In the genomic region with DNA sequence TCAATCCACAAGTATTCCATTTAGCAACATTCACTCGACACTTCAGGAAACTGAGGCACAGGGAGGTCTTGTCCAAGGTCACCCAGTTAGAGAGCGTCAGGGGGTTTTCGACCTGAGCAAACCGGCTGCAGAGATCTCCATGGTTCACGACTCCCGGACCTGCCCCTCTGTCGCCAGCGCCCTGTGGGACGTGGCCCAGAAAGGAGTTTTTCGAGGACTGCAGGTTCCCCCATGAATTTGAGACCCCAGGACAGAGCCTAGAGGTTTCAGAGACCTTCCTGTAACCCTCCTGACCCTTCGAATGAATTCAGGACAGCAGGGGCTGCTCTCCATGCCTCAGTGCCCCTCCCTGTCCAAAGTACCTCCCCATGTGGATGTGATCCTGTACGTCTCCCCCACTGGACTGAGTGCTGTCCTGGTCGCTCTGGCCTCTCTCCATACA, we compare ENCODE assay signal across 14 cellular contexts. TPM values are rescaled to one million over a fixed set of nuclear protein-coding genes. Genes with fewer than 3 reads are reported as not detected.
DNase-seq lines count a peak whose midpoint lies in the region; ATAC-seq and TF ChIP-seq lines count a peak whose summit lies in the region.
"Had no signal": no experiment of that assay in that cellular context is flagged by ENCODE, and none has a peak within 500 bp of the region (broad histone marks: within the 10 kb centered on the region; RNA-seq: fewer than 3 reads in every experiment).

No MANE protein-coding gene starts in this region.

- H3K27ac Mint-ChIP-seq in effector memory CD8-positive, alpha-beta T cell = no peak overlapping the region
- H3K27ac Mint-ChIP-seq: activated CD4-positive, alpha-beta T cell treated with anti-CD3 and anti-CD28 coated beads, Interleukin-2, amount 10 ng/mL, durations not matched to agents 7 days and 5 days had no signal

- H3K4me3 ChIP-seq in SK-N-SH (ENCODE audit: low read depth in 2 of 2, low read length in 1 of 2) (no peak overlapping the region), OCI-LY7 (ENCODE audit: low read depth, low read length, poor library complexity, severe bottlenecking) (no peak overlapping the region), neuron (ENCODE audit: low read length) (peak overlapping the region; percentile 37), tibial nerve (no peak overlapping the region)

- POLR2A ChIA-PET in SK-N-SH (lab: Yijun Ruan, JAX) (no interaction called here), OCI-LY7 (lab: Charles Lee) (no interaction called here)

- H3K27me3 ChIP-seq in SK-N-SH (ENCODE audit: insufficient read depth) (peaks cover 22% of the 10 kb centered on the region; the same call in 1 of the 2 replicates), neuron (ENCODE audit: insufficient read depth, low read length) (no peaks in the 10 kb centered on the region), tibial nerve (peaks cover 0 to 88% of the 10 kb centered on the region in 2 donors)

- H3K4me2 ChIP-seq in SK-N-SH (no peak overlapping the region), OCI-LY7 (ENCODE audit: low read length) (peak overlapping the region; percentile 30; the same call in 1 of the 2 replicates)

- peaks cover 0 to 8% of the 10 kb centered on the region in 2 experiments; a peak in 1 of 4 replicates for H3K4me1 ChIP-seq in SK-N-SH (ENCODE audit: control insufficient read depth in 1 of 2, insufficient read depth in 2 of 2, low read depth in 1 of 2, low read length in 1 of 2)
- H3K4me1 ChIP-seq in OCI-LY7 (ENCODE audit: insufficient read depth, low read length, poor library complexity, severe bottlenecking) = peaks cover 7% of the 10 kb centered on the region
- H3K4me1 ChIP-seq in neuron (ENCODE audit: insufficient read depth, low read length) = peaks cover 20% of the 10 kb centered on the region
- peaks cover 0 to 35% (median 14%) of the 10 kb centered on the region in 4 donors for H3K4me1 ChIP-seq in tibial nerve

- no peaks in the 10 kb centered on the region for H3K9me3 Mint-ChIP-seq in effector memory CD8-positive, alpha-beta T cell
- H3K9me3 Mint-ChIP-seq: activated CD4-positive, alpha-beta T cell treated with anti-CD3 and anti-CD28 coated beads, Interleukin-2, amount 10 ng/mL, durations not matched to agents 7 days and 5 days had no signal

- H2AFZ ChIP-seq in SK-N-SH (ENCODE audit: low read depth) (no peak overlapping the region), OCI-LY7 (ENCODE audit: low read length) (no peak overlapping the region), neuron (ENCODE audit: low read depth, low read length) (no peak overlapping the region)

- H3K4me1 Mint-ChIP-seq in effector memory CD8-positive, alpha-beta T cell (ENCODE audit: low read depth in 2 of 2) = peaks cover 0 to 9% of the 10 kb centered on the region in 2 donors

- intact Hi-C loops in OCI-LY7 (cut with micrococcal nuclease; ENCODE audit: unreplicated experiment) = no loop called here

- TF ChIP-seq POLR2A in tibial nerve (IDR thresholded peaks at IDR 0.05) = no peak

- peaks cover 14% of the 10 kb centered on the region for H3F3A ChIP-seq in SK-N-SH (replicated peaks; ENCODE audit: insufficient read depth)

- TF ChIP-seq RAD21 in SK-N-SH (IDR thresholded peaks at IDR 0.05; ENCODE audit: low read length) = no peak

- peak; percentile 34 for DNase-seq in SK-N-SH
- no peak for DNase-seq in OCI-LY7 (ENCODE audit: low spot score)
- DNase-seq in effector memory CD8-positive, alpha-beta T cell = no peak
- DNase-seq in tibial nerve (ENCODE audit: low spot score in 2 of 2) = no peak
- DNase-seq in MV-4-11 (lab: John Stamatoyannopoulos, UW) = no peak
- DNase-seq: activated CD4-positive, alpha-beta T cell treated with anti-CD3 and anti-CD28 coated beads, Interleukin-2, amount 10 ng/mL, durations not matched to agents 7 days and 5 days; kidney glomerular epithelial cell; Peyer's patch had no signal

- H3K27me3 Mint-ChIP-seq in effector memory CD8-positive, alpha-beta T cell = peaks cover 56 to 86% of the 10 kb centered on the region in 2 donors

- peaks cover 3% of the 10 kb centered on the region for H3K36me3 Mint-ChIP-seq in effector memory CD8-positive, alpha-beta T cell (ENCODE audit: insufficient read depth)

- H3K9me3 ChIP-seq in SK-N-SH (no peaks in the 10 kb centered on the region), OCI-LY7 (ENCODE audit: low read length) (no peaks in the 10 kb centered on the region), neuron (ENCODE audit: low read length) (no peaks in the 10 kb centered on the region), tibial nerve (no peaks in the 10 kb centered on the region)
- H3K9me3 ChIP-seq: Peyer's patch had no signal

- WGBS in SK-N-SH (ENCODE audit: low lambda C conversion rate) = 48% methylated on average over 12 of the region's 13 CpGs
- 53 to 56% methylated on average over 11 to 13 of the region's 13 CpGs for WGBS in tibial nerve, 2 donors

- H3K36me3 ChIP-seq in SK-N-SH (replicated peaks in 1 of 2; ENCODE audit: control insufficient read depth in 1 of 2, insufficient read depth in 2 of 2, low read length in 1 of 2) (no peaks in the 10 kb centered on the region), OCI-LY7 (ENCODE audit: insufficient read depth, low read length) (no peaks in the 10 kb centered on the region), neuron (ENCODE audit: insufficient read depth, low read length) (no peaks in the 10 kb centered on the region), tibial nerve (no peaks in the 10 kb centered on the region)
- H3K36me3 ChIP-seq: Peyer's patch had no signal

- BruUV-seq in OCI-LY7 (replicated peaks; lab: Mats Ljungman, UMichigan) = no TSS peak

- no peaks in the 10 kb centered on the region for H4K20me1 ChIP-seq in SK-N-SH (ENCODE audit: insufficient read depth)
- no peaks in the 10 kb centered on the region for H4K20me1 ChIP-seq in OCI-LY7 (ENCODE audit: insufficient read depth, low read length)

- H3K27ac ChIP-seq in SK-N-SH (ENCODE audit: low read depth in 2 of 2, low read length in 1 of 2) (no peak overlapping the region), OCI-LY7 (ENCODE audit: low read depth, low read length, poor library complexity, severe bottlenecking) (no peak overlapping the region), tibial nerve (no peak overlapping the region)
- H3K27ac ChIP-seq: 22Rv1, Peyer's patch had no signal

- no peaks in the 10 kb centered on the region for H3K9me2 ChIP-seq in SK-N-SH
- no peaks in the 10 kb centered on the region for H3K9me2 ChIP-seq in OCI-LY7 (ENCODE audit: insufficient read depth, low read length)

- TF ChIP-seq EP300 in SK-N-SH (IDR thresholded peaks at IDR 0.05; ENCODE audit: borderline replicate concordance in 1 of 2, low read depth in 1 of 2, low read length in 1 of 2) = no peak
- TF ChIP-seq EP300 in tibial nerve (IDR thresholded peaks at IDR 0.05) = no peak

- H3K79me2 ChIP-seq in SK-N-SH (ENCODE audit: insufficient read depth) (no peaks in the 10 kb centered on the region), OCI-LY7 (ENCODE audit: insufficient read depth, low read depth, low read length) (no peaks in the 10 kb centered on the region)

- ATAC-seq in SK-N-SH treated with all-trans-retinoic acid at 6 μM for 48 hours (no peak), HG02973 (IDR thresholded peaks at IDR 0.05; ENCODE audit: unreplicated experiment) (no peak)
- ATAC-seq in effector memory CD8-positive, alpha-beta T cell (replicated peaks) = no peak
- ATAC-seq: sciatic nerve had no signal

- no peak overlapping the region for H3K9ac ChIP-seq in SK-N-SH

- CTCF ChIA-PET in SK-N-SH (lab: Yijun Ruan, JAX) = no interaction called here
- CTCF ChIA-PET in OCI-LY7 (lab: Charles Lee; ENCODE audit: unreplicated experiment) = no interaction called here

- H3K4me3 Mint-ChIP-seq in effector memory CD8-positive, alpha-beta T cell = peak overlapping the region; percentile 7 to 51
- H3K4me3 Mint-ChIP-seq: activated CD4-positive, alpha-beta T cell treated with anti-CD3 and anti-CD28 coated beads, Interleukin-2, amount 10 ng/mL, durations not matched to agents 7 days and 5 days had no signal

- TF ChIP-seq CTCF in SK-N-SH (IDR thresholded peaks at IDR 0.05) (no peak), OCI-LY7 (conservative IDR thresholded peaks at IDR 0.05; ENCODE audit: low read length) (no peak), tibial nerve (IDR thresholded peaks at IDR 0.05) (no peak)

TF ChIP-seq in SK-N-SH treated with all-trans-retinoic acid at 6 μM for 48 hours, 23 proteins besides CTCF, POLR2A, EP300 and RAD21 (continues in another document):
- no peak for TF ChIP-seq CSDC2 (CRISPR knock-in tag; IDR thresholded peaks at IDR 0.05)
- no peak for TF ChIP-seq SNAI2 (CRISPR knock-in tag; IDR thresholded peaks at IDR 0.05)
- no peak for TF ChIP-seq PPARA (CRISPR knock-in tag; IDR thresholded peaks at IDR 0.05; ENCODE audit: borderline replicate concordance)
- no peak for TF ChIP-seq ISL1 (CRISPR knock-in tag; IDR thresholded peaks at IDR 0.05)

RNA-seq across cellular contexts. Expression of gene SEMA6B, which starts 22.6 kb away (rescaled TPM):
- polyA plus RNA-seq in SK-N-SH (2012; rRNA removed) = 2.0 and 3.7 TPM in 2 replicates
- 1.2 and 1.9 TPM in 2 replicates for polyA plus RNA-seq in SK-N-SH (2012; cell fraction: cytosol; rRNA removed)
- 1.6 and 1.9 TPM in 2 replicates for polyA plus RNA-seq in SK-N-SH (2012; cell fraction: nucleus; rRNA removed)
- 0.05 TPM in 1 of 2 replicates, not detected in the other for total RNA-seq in OCI-LY7 (2014; rRNA removed; shearing (Covaris generic))
- total RNA-seq in OCI-LY7 (2022) (not detected in 2 replicates), tibial nerve (10 to 100 TPM in 2 of 4 donors, 1 to 10 TPM in 2; 1.5 to 18.6 (median 7.4) TPM)
- total RNA-seq: activated CD4-positive, alpha-beta T cell treated with anti-CD3 and anti-CD28 coated beads, Interleukin-2, amount 10 ng/mL, durations not matched to agents 7 days and 5 days; T-helper 2 cell treated with Interferon-gamma antibody and Interleukin-4, amounts not matched to agents 100 ng/mL and 5 ng/mL, for 36 hours had no signal

RNA-seq across cellular contexts. Expression of gene LRG1, which starts 42.3 kb away (rescaled TPM):
- polyA plus RNA-seq in SK-N-SH (2012; rRNA removed) = 0.12 and 0.23 TPM in 2 replicates
- 0.10 and 0.14 TPM in 2 replicates for polyA plus RNA-seq in SK-N-SH (2012; cell fraction: cytosol; rRNA removed)
- 0.02 and 0.05 TPM in 2 replicates for polyA plus RNA-seq in SK-N-SH (2012; cell fraction: nucleus; rRNA removed)
- 0.67 and 1.6 TPM in 2 replicates for total RNA-seq in OCI-LY7 (2014; rRNA removed; shearing (Covaris generic))
- total RNA-seq in OCI-LY7 (2022) = 1.8 and 1.9 TPM in 2 replicates
- total RNA-seq in tibial nerve = 1 to 10 TPM in 3 of 4 donors, under 1 TPM in 1; 0.66 to 2.5 (median 1.4) TPM

RNA-seq across cellular contexts. Expression of gene PLIN5, which starts 47.1 kb away (rescaled TPM):
- 0.59 and 0.68 TPM in 2 replicates for polyA plus RNA-seq in SK-N-SH (2012; rRNA removed)
- 0.19 and 0.25 TPM in 2 replicates for polyA plus RNA-seq in SK-N-SH (2012; cell fraction: cytosol; rRNA removed)
- polyA plus RNA-seq in SK-N-SH (2012; cell fraction: nucleus; rRNA removed) = 3.6 and 5.9 TPM in 2 replicates
- 0.67 and 0.85 TPM in 2 replicates for total RNA-seq in OCI-LY7 (2014; rRNA removed; shearing (Covaris generic))
- total RNA-seq in OCI-LY7 (2022) (1.9 and 2.2 TPM in 2 replicates), tibial nerve (10 to 100 TPM; 12.0 to 26.7 (median 19.1) TPM)
- total RNA-seq: activated CD4-positive, alpha-beta T cell treated with anti-CD3 and anti-CD28 coated beads, Interleukin-2, amount 10 ng/mL, durations not matched to agents 7 days and 5 days; T-helper 2 cell treated with Interferon-gamma antibody and Interleukin-4, amounts not matched to agents 100 ng/mL and 5 ng/mL, for 36 hours had no signal

RNA-seq across cellular contexts. Expression of gene TNFAIP8L1, which starts 57.2 kb away (rescaled TPM):
- 5.7 and 6.4 TPM in 2 replicates for polyA plus RNA-seq in SK-N-SH (2012; rRNA removed)
- polyA plus RNA-seq in SK-N-SH (2012; cell fraction: cytosol; rRNA removed) = 4.6 and 6.5 TPM in 2 replicates
- polyA plus RNA-seq in SK-N-SH (2012; cell fraction: nucleus; rRNA removed) = 3.5 and 4.0 TPM in 2 replicates
- 9.0 and 10.0 TPM in 2 replicates for total RNA-seq in OCI-LY7 (2014; rRNA removed; shearing (Covaris generic))
- total RNA-seq in OCI-LY7 (2022) (22.7 and 24.3 TPM in 2 replicates), tibial nerve (1 to 10 TPM; 7.3 to 8.8 (median 8.4) TPM)

Comparison
In these comparisons a context has a peak if more than half of its experiments do, and no peak if none do; other contexts are left out.
1. RNA of gene PLIN5, which starts 47.1 kb away (total RNA-seq): 12.0 to 26.7 TPM in tibial nerve; 0.67 to 2.2 TPM in OCI-LY7; every median in the first group is over 4 times any median in the second.